In genomic region chr12:31403099-31403607, GRCh38 we compare ENCODE assay signal across 8 cellular contexts.
A peak's percentile ranks its signal among the peaks of the same experiment; 100 is the strongest.
DNase-seq lines count a peak whose midpoint lies in the region; ATAC-seq and TF ChIP-seq lines count a peak whose summit lies in the region.
"Not testable (repeated sequence)": the region's sequence is repeated elsewhere in the genome, so short reads cannot be mapped to it uniquely, and the experiment has no call there.

No MANE protein-coding gene starts in this region.

- WGBS in lower leg skin, 2 donors, result 11 to 14% methylated on average over 7 of the region's 7 CpGs

- peak; percentile 49 for DNase-seq in DMS153 treated with DMSO at 0.1 percent for 48 hours (lab: John Stamatoyannopoulos, UW; ENCODE audit: unreplicated experiment)
- DNase-seq in HS-27A (ENCODE audit: low read depth), result peak; percentile 94
- peak; percentile 79 for DNase-seq in NCI-H774 (lab: John Stamatoyannopoulos, UW)
- peak; percentile 2 to 54 for DNase-seq in activated CD4-positive, alpha-beta T cell treated with anti-CD3 and anti-CD28 coated beads, Interleukin-2, amount 50 U/mL, for 24 hours (ENCODE audit: low read depth in 1 of 2, low spot score in 1 of 2)
- DNase-seq in dermis microvascular lymphatic vessel endothelial cell (ENCODE audit: low read depth in 2 of 2), result peak; percentile 86 to 91
- DNase-seq in lower leg skin (ENCODE audit: low spot score in 2 of 2), result peak; percentile 56 to 68
- DNase-seq in stimulated activated CD8-positive, alpha-beta memory T cell treated with anti-CD3 and anti-CD28 coated beads, Interleukin-15, amount 100 ng/mL, for 1 hour (ENCODE audit: low read depth), result peak; percentile 8

- not testable (repeated sequence) for TF ChIP-seq POLR2A in lower leg skin (IDR thresholded peaks at IDR 0.05)

- peak; percentile 79 for ATAC-seq in GM21515 (IDR thresholded peaks at IDR 0.05; ENCODE audit: unreplicated experiment)

- TF ChIP-seq CTCF in lower leg skin (IDR thresholded peaks at IDR 0.05), result peak in 1 of 3 donors; percentile 49

- not testable (repeated sequence) for H3K4me3 ChIP-seq in lower leg skin (ENCODE audit: low read depth, poor library complexity, severe bottlenecking)

- intact Hi-C loops in lower leg skin (cut with DNase I; ENCODE audit: low total_unique reads), result loop anchor here (5.0 kb wide), 1 partner anchor 234 kb away; no protein-coding TSS in a partner anchor

Comparison
In these comparisons a context has a peak if more than half of its experiments do, and no peak if none do; other contexts are left out.
1. DNase-seq: peak in every context shown above with its lines; median percentile 94 in HS-27A; 88 in dermis microvascular lymphatic vessel endothelial cell; 79 in NCI-H774; 62 in lower leg skin; 49 in DMS153 treated with DMSO at 0.1 percent for 48 hours; 28 in activated CD4-positive, alpha-beta T cell treated with anti-CD3 and anti-CD28 coated beads, Interleukin-2, amount 50 U/mL, for 24 hours; 8 in stimulated activated CD8-positive, alpha-beta memory T cell treated with anti-CD3 and anti-CD28 coated beads, Interleukin-15, amount 100 ng/mL, for 1 hour.